Comparison of ENCODE assay signal across 20 cellular contexts in the genomic region with DNA sequence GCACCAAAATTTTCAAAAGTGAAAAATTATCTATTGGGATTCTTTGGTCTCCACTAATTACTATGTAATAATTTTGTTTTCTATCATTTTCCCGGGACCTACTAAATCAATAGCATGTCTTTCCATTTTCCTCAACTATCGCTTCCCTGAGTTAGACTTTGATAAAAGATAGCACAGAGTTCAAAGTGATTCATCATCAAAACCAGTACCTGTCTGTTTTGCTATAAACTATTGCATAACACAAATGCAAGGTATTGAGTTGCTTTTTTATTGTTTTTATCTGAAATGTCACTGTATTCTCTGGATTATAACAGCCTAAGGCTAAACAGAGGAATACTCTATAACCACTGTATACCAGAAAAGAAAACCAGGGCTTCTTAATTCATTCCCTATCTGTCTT. TPM values are rescaled to one million over a fixed set of nuclear protein-coding genes. Genes with fewer than 3 reads are reported as not detected.
"Had no signal": no experiment of that assay in that cellular context is flagged by ENCODE, and none has a peak within 500 bp of the region (broad histone marks: within the 10 kb centered on the region; RNA-seq: fewer than 3 reads in every experiment).

No MANE protein-coding gene starts in this region.

- H3K36me3 ChIP-seq: left ventricle myocardium inferior, lower lobe of right lung, ovary, stomach, thyroid gland had no signal

- H3K27ac ChIP-seq: left ventricle myocardium inferior, lower lobe of right lung, ovary, stomach, thyroid gland had no signal

- ATAC-seq: effector memory CD8-positive, alpha-beta T cell; lower lobe of right lung; natural killer cell; sciatic nerve; stimulated activated effector memory CD8-positive, alpha-beta T cell treated with anti-CD3 and anti-CD28 coated beads, Interleukin-12 subunit alpha, Interleukin-12 subunit beta, amount 100 ng/mL, for 72 hours had no signal

- H3K27me3 Mint-ChIP-seq: progenitor cell of endocrine pancreas had no signal

- H3K9me3 ChIP-seq: ovary, thyroid gland had no signal

- H3K4me3 ChIP-seq: left ventricle myocardium inferior, lower lobe of right lung, ovary, stomach, thyroid gland had no signal

- H3K36me3 Mint-ChIP-seq: natural killer cell; stimulated activated effector memory CD8-positive, alpha-beta T cell treated with anti-CD3 and anti-CD28 coated beads, Interleukin-12 subunit alpha, Interleukin-12 subunit beta, amount 100 ng/mL, for 72 hours had no signal

- H3K27ac Mint-ChIP-seq: effector memory CD8-positive, alpha-beta T cell; natural killer cell; progenitor cell of endocrine pancreas; stimulated activated effector memory CD8-positive, alpha-beta T cell treated with anti-CD3 and anti-CD28 coated beads, Interleukin-12 subunit alpha, Interleukin-12 subunit beta, amount 100 ng/mL, for 72 hours had no signal

- DNase-seq: cerebellar nuclear complex; cortex of kidney; effector memory CD8-positive, alpha-beta T cell; head of caudate nucleus; kidney; left ventricle myocardium inferior; lower lobe of right lung; natural killer cell; occipital lobe; ovary; stimulated activated CD4-positive, alpha-beta T cell treated with anti-CD3 and anti-CD28 coated beads, Interleukin-2, amount 100 ng/mL, for 24 hours; stimulated activated CD4-positive, alpha-beta T cell treated with anti-CD3 and anti-CD28 coated beads, Interleukin-4, amount 100 ng/mL, for 24 hours; stimulated activated naive CD4-positive, alpha-beta T cell treated with Interleukin-2 at 50 U/mL for 16 hours; stomach; thyroid gland; trophoblast cell had no signal

- H3K27me3 ChIP-seq: ovary, stomach, thyroid gland had no signal

- H3K9me3 Mint-ChIP-seq: effector memory CD8-positive, alpha-beta T cell; stimulated activated effector memory CD8-positive, alpha-beta T cell treated with anti-CD3 and anti-CD28 coated beads, Interleukin-12 subunit alpha, Interleukin-12 subunit beta, amount 100 ng/mL, for 72 hours had no signal

- H3K4me1 ChIP-seq: thyroid gland had no signal

- H3K4me3 Mint-ChIP-seq: effector memory CD8-positive, alpha-beta T cell; natural killer cell; stimulated activated effector memory CD8-positive, alpha-beta T cell treated with anti-CD3 and anti-CD28 coated beads, Interleukin-12 subunit alpha, Interleukin-12 subunit beta, amount 100 ng/mL, for 72 hours had no signal

- H3K4me1 Mint-ChIP-seq: natural killer cell; stimulated activated effector memory CD8-positive, alpha-beta T cell treated with anti-CD3 and anti-CD28 coated beads, Interleukin-12 subunit alpha, Interleukin-12 subunit beta, amount 100 ng/mL, for 72 hours had no signal

RNA-seq across cellular contexts. Expression of gene FRK, which starts 19.7 kb away (rescaled TPM):
- total RNA-seq: natural killer cell had no signal
- polyA plus RNA-seq: neural cell had no signal
